ENCODE assay signal across 17 cellular contexts in the genomic region with DNA sequence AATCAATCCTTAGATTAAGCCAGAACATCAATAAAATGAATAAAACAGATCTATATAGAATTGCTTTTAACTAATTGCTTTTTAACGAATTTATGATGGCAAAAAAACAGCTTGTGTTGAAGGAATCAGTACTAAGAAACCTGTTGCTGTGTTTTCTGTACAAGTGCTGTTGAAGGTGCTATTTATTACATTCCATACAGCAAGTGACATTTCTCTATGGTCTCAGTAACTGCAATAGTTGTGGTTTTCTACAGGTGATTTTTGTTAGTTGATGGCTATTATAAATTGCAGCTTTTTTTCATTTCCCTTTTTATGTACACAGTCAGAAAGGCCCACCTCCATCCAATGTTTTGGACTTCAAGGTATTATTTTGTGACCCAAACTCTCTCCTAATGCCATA. TPM values are rescaled to one million over a fixed set of nuclear protein-coding genes. Genes with fewer than 3 reads are reported as not detected.
DNase-seq lines count a peak whose midpoint lies in the region; ATAC-seq and TF ChIP-seq lines count a peak whose summit lies in the region.
"Had no signal": no experiment of that assay in that cellular context is flagged by ENCODE, and none has a peak within 500 bp of the region (broad histone marks: within the 10 kb centered on the region; RNA-seq: fewer than 3 reads in every experiment).

No MANE protein-coding gene starts in this region.

- intact Hi-C loops in natural killer cell (cut with micrococcal nuclease), result no loop called here

- ATAC-seq in GM19452 (IDR thresholded peaks at IDR 0.05; ENCODE audit: unreplicated experiment) (peak; percentile 60), HG03565 (IDR thresholded peaks at IDR 0.05; ENCODE audit: unreplicated experiment) (peak; percentile 51), HG03135 (IDR thresholded peaks at IDR 0.05; ENCODE audit: unreplicated experiment) (no peak), GM18861 (IDR thresholded peaks at IDR 0.05; ENCODE audit: unreplicated experiment) (no peak), natural killer cell (no peak)

- no peaks in the 10 kb centered on the region for H3K4me1 Mint-ChIP-seq in activated naive CD4-positive, alpha-beta T cell treated with anti-CD3 and anti-CD28 coated beads, Interleukin-2, amount 10 ng/mL, durations not matched to agents 7 days and 5 days
- H3K4me1 Mint-ChIP-seq in natural killer cell, result no peaks in the 10 kb centered on the region
- H3K4me1 Mint-ChIP-seq: B cell had no signal

- H3K36me3 Mint-ChIP-seq in activated naive CD4-positive, alpha-beta T cell treated with anti-CD3 and anti-CD28 coated beads, Interleukin-2, amount 10 ng/mL, durations not matched to agents 7 days and 5 days, result no peaks in the 10 kb centered on the region
- H3K36me3 Mint-ChIP-seq in natural killer cell, result no peaks in the 10 kb centered on the region

- no peaks in the 10 kb centered on the region for H3K36me3 ChIP-seq in SU-DHL-6 (ENCODE audit: low read length)
- H3K36me3 ChIP-seq: HAP-1 had no signal

- H3K27ac Mint-ChIP-seq in activated naive CD4-positive, alpha-beta T cell treated with anti-CD3 and anti-CD28 coated beads, Interleukin-2, amount 10 ng/mL, durations not matched to agents 7 days and 5 days, result no peak overlapping the region
- no peak overlapping the region for H3K27ac Mint-ChIP-seq in natural killer cell
- H3K27ac Mint-ChIP-seq: B cell; CD4-positive, alpha-beta T cell; HFFc6 had no signal

- H3K27ac ChIP-seq in SU-DHL-6 (ENCODE audit: low read depth, low read length), result no peak overlapping the region

- no peak for TF ChIP-seq CTCF in SU-DHL-6 (IDR thresholded peaks at IDR 0.05; ENCODE audit: insufficient read depth, low read length, poor library complexity, severe bottlenecking)
- TF ChIP-seq CTCF in natural killer cell (IDR thresholded peaks at IDR 0.05), result no peak

- no peak overlapping the region for H3K9ac ChIP-seq in SU-DHL-6 (ENCODE audit: low read length)

- DNase-seq in activated naive CD4-positive, alpha-beta T cell treated with anti-CD3 and anti-CD28 coated beads, Interleukin-2, amount 10 ng/mL, durations not matched to agents 7 days and 5 days, result no peak
- DNase-seq in natural killer cell, result no peak
- DNase-seq: C1 segment of cervical spinal cord; Calu3; CD4-positive, alpha-beta T cell; DMS 273 treated with DMSO at 0.1 percent for 48 hours; DMS79; HFFc6; IMR-90; KBM-7 had no signal

- H3K9me2 ChIP-seq in SU-DHL-6 (replicated peaks; ENCODE audit: insufficient read depth, low read length), result no peaks in the 10 kb centered on the region

- no peaks in the 10 kb centered on the region for H3K9me3 ChIP-seq in SU-DHL-6 (ENCODE audit: insufficient read depth, low read length)
- H3K9me3 ChIP-seq: HAP-1 had no signal

- H4K20me1 ChIP-seq in SU-DHL-6 (ENCODE audit: low read depth, low read length), result no peaks in the 10 kb centered on the region

- H3F3A ChIP-seq in SU-DHL-6 (ENCODE audit: insufficient read depth), result no peaks in the 10 kb centered on the region

- CTCF ChIA-PET in activated naive CD4-positive, alpha-beta T cell treated with anti-CD3 and anti-CD28 coated beads, Interleukin-2, amount 10 ng/mL, durations not matched to agents 7 days and 5 days (lab: Charles Lee), result interaction anchor here (0.7 kb wide), 1 partner anchor 58 kb away, joined by 5 read pairs; no protein-coding TSS in a partner anchor

- no peaks in the 10 kb centered on the region for H3K27me3 ChIP-seq in SU-DHL-6 (ENCODE audit: low read length)

- no peaks in the 10 kb centered on the region for H3K79me2 ChIP-seq in SU-DHL-6 (ENCODE audit: insufficient read depth, low read length)

- H3K9me3 Mint-ChIP-seq in activated naive CD4-positive, alpha-beta T cell treated with anti-CD3 and anti-CD28 coated beads, Interleukin-2, amount 10 ng/mL, durations not matched to agents 7 days and 5 days, result no peaks in the 10 kb centered on the region
- no peaks in the 10 kb centered on the region for H3K9me3 Mint-ChIP-seq in natural killer cell
- H3K9me3 Mint-ChIP-seq: CD4-positive, alpha-beta T cell; HFFc6 had no signal

- no peak overlapping the region for H2AFZ ChIP-seq in SU-DHL-6 (ENCODE audit: low read depth, low read length, severe bottlenecking)

- H3K4me3 Mint-ChIP-seq in activated naive CD4-positive, alpha-beta T cell treated with anti-CD3 and anti-CD28 coated beads, Interleukin-2, amount 10 ng/mL, durations not matched to agents 7 days and 5 days, result no peak overlapping the region
- no peak overlapping the region for H3K4me3 Mint-ChIP-seq in natural killer cell
- H3K4me3 Mint-ChIP-seq: B cell; CD4-positive, alpha-beta T cell; HFFc6 had no signal

- no peaks in the 10 kb centered on the region for H3K27me3 Mint-ChIP-seq in activated naive CD4-positive, alpha-beta T cell treated with anti-CD3 and anti-CD28 coated beads, Interleukin-2, amount 10 ng/mL, durations not matched to agents 7 days and 5 days
- no peaks in the 10 kb centered on the region for H3K27me3 Mint-ChIP-seq in natural killer cell (ENCODE audit: low read depth in 2 of 2)
- H3K27me3 Mint-ChIP-seq: B cell; CD4-positive, alpha-beta T cell had no signal

- H3K4me2 ChIP-seq in SU-DHL-6 (ENCODE audit: low read depth, low read length, poor library complexity, severe bottlenecking), result peak overlapping the region; percentile 21

- H3K4me3 ChIP-seq in SU-DHL-6 (ENCODE audit: insufficient read depth, low read length, poor library complexity, severe bottlenecking), result no peak overlapping the region
- H3K4me3 ChIP-seq: HAP-1 had no signal

RNA-seq across cellular contexts. Expression of a gene that starts 56.6 kb away (rescaled TPM):
- 10 to 100 TPM in 1 of 3 donors, 1 to 10 TPM in 2; 6.0 to 10.9 (median 8.7) TPM for total RNA-seq in natural killer cell

Comparison
In these comparisons a context has a peak if more than half of its experiments do, and no peak if none do; other contexts are left out.
1. ATAC-seq: peak in GM19452 (single experiment) and HG03565 (single experiment); none in HG03135 (single experiment), GM18861 (single experiment) and natural killer cell (0 of 3).